In the genomic region with DNA sequence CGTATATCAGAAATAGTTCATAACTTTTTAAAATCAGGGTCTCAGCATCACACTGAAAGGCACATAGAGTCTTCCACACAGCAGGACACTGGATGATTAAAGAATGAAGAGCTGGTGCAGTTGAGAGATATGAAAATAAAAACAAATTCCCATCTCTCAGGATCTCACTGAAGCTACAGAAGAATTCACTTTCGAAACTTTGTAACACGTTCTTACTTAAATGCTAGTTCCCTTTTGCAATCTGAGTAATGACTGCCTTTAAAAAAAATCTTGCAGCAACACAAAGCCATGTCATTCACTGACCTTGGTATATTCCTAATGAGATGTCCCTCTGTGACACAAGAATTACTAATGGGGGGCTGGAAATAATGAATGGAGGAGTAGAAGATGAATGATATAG, we compare ENCODE assay signal across 18 cellular contexts.
"Had no signal": no experiment of that assay in that cellular context is flagged by ENCODE, and none has a peak within 500 bp of the region (broad histone marks: within the 10 kb centered on the region; RNA-seq: fewer than 3 reads in every experiment).

No MANE protein-coding gene starts in this region.

- H3K27me3 Mint-ChIP-seq: activated CD4-positive, alpha-beta T cell treated with anti-CD3 and anti-CD28 coated beads, Interleukin-2, amount 10 ng/mL, durations not matched to agents 24 days and 14 days had no signal

- H3K4me3 Mint-ChIP-seq: activated B cell treated with CpG ODN at 0.5 μM for 24 hours; activated CD4-positive, alpha-beta T cell treated with anti-CD3 and anti-CD28 coated beads, Interleukin-2, amount 10 ng/mL, durations not matched to agents 24 days and 14 days; activated naive CD4-positive, alpha-beta T cell treated with anti-CD3 and anti-CD28 coated beads for 36 hours; naive thymus-derived CD8-positive, alpha-beta T cell had no signal

- H3K4me3 ChIP-seq: dorsolateral prefrontal cortex, mucosa of descending colon, psoas muscle, right lobe of liver, suprapubic skin, upper lobe of right lung had no signal

- H3K36me3 Mint-ChIP-seq: naive thymus-derived CD8-positive, alpha-beta T cell had no signal

- H3K9me3 Mint-ChIP-seq: activated B cell treated with CpG ODN at 0.5 μM for 24 hours; activated CD4-positive, alpha-beta T cell treated with anti-CD3 and anti-CD28 coated beads, Interleukin-2, amount 10 ng/mL, durations not matched to agents 24 days and 14 days; activated naive CD4-positive, alpha-beta T cell treated with anti-CD3 and anti-CD28 coated beads for 36 hours; naive thymus-derived CD8-positive, alpha-beta T cell had no signal

- H3K9me3 ChIP-seq: mucosa of descending colon, neutrophil, psoas muscle, right lobe of liver, suprapubic skin, upper lobe of right lung had no signal

- H3K27ac Mint-ChIP-seq: activated B cell treated with CpG ODN at 0.5 μM for 24 hours; activated CD4-positive, alpha-beta T cell treated with anti-CD3 and anti-CD28 coated beads, Interleukin-2, amount 10 ng/mL, durations not matched to agents 24 days and 14 days; activated naive CD4-positive, alpha-beta T cell treated with anti-CD3 and anti-CD28 coated beads for 36 hours; naive thymus-derived CD8-positive, alpha-beta T cell had no signal

- H3K36me3 ChIP-seq: neutrophil, right lobe of liver, suprapubic skin, upper lobe of right lung had no signal

- DNase-seq: activated B cell treated with CpG ODN at 0.5 μM for 24 hours; activated CD4-positive, alpha-beta T cell treated with anti-CD3 and anti-CD28 coated beads, Interleukin-2, amount 10 ng/mL, durations not matched to agents 24 days and 14 days; activated CD8-positive, alpha-beta memory T cell treated with anti-CD3 and anti-CD28 coated beads for 24 hours; activated naive CD4-positive, alpha-beta T cell treated with anti-CD3 and anti-CD28 coated beads for 36 hours; amniotic stem cell; dorsolateral prefrontal cortex; foreskin fibroblast; left colon; mammary epithelial cell; mucosa of descending colon; naive thymus-derived CD8-positive, alpha-beta T cell; psoas muscle; right lobe of liver; stimulated activated CD4-positive, alpha-beta T cell treated with anti-CD3 and anti-CD28 coated beads, Interleukin-12 subunit alpha, Interleukin-12 subunit beta, amount 100 ng/mL, for 4 hours; stimulated activated naive CD8-positive, alpha-beta T cell treated with anti-CD3 and anti-CD28 coated beads, Interleukin-15, Interleukin-2, amounts not matched to agents 100 U/mL and 50 U/mL, for 24 hours; upper lobe of right lung had no signal

- ATAC-seq: left colon; mucosa of descending colon; naive thymus-derived CD8-positive, alpha-beta T cell; right lobe of liver; stimulated activated naive CD8-positive, alpha-beta T cell treated with anti-CD3 and anti-CD28 coated beads, Interleukin-15, Interleukin-2, amounts not matched to agents 100 U/mL and 50 U/mL, for 24 hours; upper lobe of right lung had no signal

- H3K27me3 ChIP-seq: neutrophil, right lobe of liver, suprapubic skin, upper lobe of right lung had no signal

- H3K27ac ChIP-seq: dorsolateral prefrontal cortex, neutrophil, psoas muscle, right lobe of liver, suprapubic skin had no signal

- H3K4me1 Mint-ChIP-seq: activated B cell treated with CpG ODN at 0.5 μM for 24 hours; naive thymus-derived CD8-positive, alpha-beta T cell had no signal

- H3K4me1 ChIP-seq: right lobe of liver, suprapubic skin had no signal
